ENCODE assay signal across 9 cellular contexts in the genomic region with DNA sequence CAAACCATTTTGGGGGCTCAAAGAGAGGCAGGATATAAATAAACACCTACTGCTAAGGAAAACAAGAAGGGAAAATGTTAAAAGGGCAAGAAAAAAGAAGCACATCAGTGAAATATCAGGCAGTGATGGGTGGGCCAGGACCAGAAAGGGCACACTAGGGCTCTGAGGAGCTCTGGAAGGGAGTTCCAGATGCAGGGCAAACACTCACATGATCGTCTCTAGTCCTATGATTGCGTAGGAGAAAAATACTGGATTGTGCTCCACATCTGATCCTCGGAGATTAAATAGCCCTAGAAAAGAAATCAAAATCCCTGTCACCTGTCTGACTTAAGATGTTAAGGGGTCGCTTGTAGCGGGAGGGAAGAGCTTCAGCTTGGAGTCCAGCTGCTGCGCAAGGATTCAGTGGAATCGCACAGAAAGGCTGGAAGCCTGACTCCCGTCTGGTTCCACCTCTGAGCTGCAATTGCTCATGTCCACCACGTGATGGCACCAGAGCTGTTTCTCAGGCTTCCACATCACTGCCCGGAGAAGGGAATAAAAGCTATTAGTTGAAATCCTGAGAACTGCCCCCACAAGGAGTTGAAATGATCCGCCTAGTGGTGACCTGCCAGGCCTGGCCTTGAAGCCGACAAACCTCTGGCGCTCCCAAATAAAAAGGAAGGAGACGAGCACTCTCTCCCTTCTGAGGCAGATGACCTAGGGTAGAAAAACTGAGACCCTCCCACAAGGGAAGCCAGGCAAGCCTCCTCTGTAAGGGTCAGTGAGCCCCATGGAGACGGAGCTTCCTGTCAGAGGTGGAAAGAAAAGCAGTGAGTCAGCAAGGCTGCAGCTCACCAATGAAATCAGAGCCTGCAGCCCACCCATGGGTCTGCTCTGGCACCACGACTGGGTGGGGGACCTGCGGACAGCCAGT. TPM values are rescaled to one million over a fixed set of nuclear protein-coding genes. Genes with fewer than 3 reads are reported as not detected.
DNase-seq lines count a peak whose midpoint lies in the region; ATAC-seq and TF ChIP-seq lines count a peak whose summit lies in the region.
"Had no signal": no experiment of that assay in that cellular context is flagged by ENCODE, and none has a peak within 500 bp of the region (broad histone marks: within the 10 kb centered on the region; RNA-seq: fewer than 3 reads in every experiment).

No MANE protein-coding gene starts in this region.

- H3K4me3 Mint-ChIP-seq in activated T-helper 17 cell treated with anti-CD3 and anti-CD28 coated beads, Interleukin-2, amount 50 U/mL, for 72 hours, result no peak overlapping the region
- H3K4me3 Mint-ChIP-seq: stimulated activated naive CD8-positive, alpha-beta T cell treated with anti-CD3 and anti-CD28 coated beads, Interleukin-15, Interleukin-2, amounts not matched to agents 100 ng/mL and 50 ng/mL, for 24 hours had no signal

- H3K9me3 Mint-ChIP-seq in activated T-helper 17 cell treated with anti-CD3 and anti-CD28 coated beads, Interleukin-2, amount 50 U/mL, for 72 hours, result no peaks in the 10 kb centered on the region
- H3K9me3 Mint-ChIP-seq: stimulated activated naive CD8-positive, alpha-beta T cell treated with anti-CD3 and anti-CD28 coated beads, Interleukin-15, Interleukin-2, amounts not matched to agents 100 ng/mL and 50 ng/mL, for 24 hours had no signal

- peaks cover 96% of the 10 kb centered on the region for H3K36me3 Mint-ChIP-seq in activated T-helper 17 cell treated with anti-CD3 and anti-CD28 coated beads, Interleukin-2, amount 50 U/mL, for 72 hours (ENCODE audit: low read depth)

- H2AFZ ChIP-seq in neuron (ENCODE audit: low read depth, low read length), result peak overlapping the region; percentile 68

- TF ChIP-seq CTCF in foreskin fibroblast (IDR thresholded peaks at IDR 0.05; ENCODE audit: low read depth, low read length), result peak; percentile 92

- no peaks in the 10 kb centered on the region for H3K27me3 Mint-ChIP-seq in activated T-helper 17 cell treated with anti-CD3 and anti-CD28 coated beads, Interleukin-2, amount 50 U/mL, for 72 hours
- H3K27me3 Mint-ChIP-seq: stimulated activated naive CD8-positive, alpha-beta T cell treated with anti-CD3 and anti-CD28 coated beads, Interleukin-15, Interleukin-2, amounts not matched to agents 100 ng/mL and 50 ng/mL, for 24 hours had no signal

- H3K4me1 Mint-ChIP-seq in activated T-helper 17 cell treated with anti-CD3 and anti-CD28 coated beads, Interleukin-2, amount 50 U/mL, for 72 hours, result peaks cover 24% of the 10 kb centered on the region

- peak overlapping the region in 3 of 5 donors; percentile 5 to 50 (median 32) for H3K9ac ChIP-seq in subcutaneous abdominal adipose tissue (ENCODE audit: low read length in 5 of 5)

- H3K9me3 ChIP-seq in neuron (ENCODE audit: low read length) (no peaks in the 10 kb centered on the region), subcutaneous abdominal adipose tissue (ENCODE audit: control insufficient read depth in 5 of 5, low read length in 5 of 5) (no peaks in the 10 kb centered on the region)

- ATAC-seq in GM21528 (IDR thresholded peaks at IDR 0.05; ENCODE audit: low FRiP score, unreplicated experiment), result peak; percentile 56
- ATAC-seq in activated T-helper 17 cell treated with anti-CD3 and anti-CD28 coated beads, Interleukin-2, amount 50 U/mL, for 72 hours (replicated peaks), result peak; percentile 49

- no peak overlapping the region for H3K4me3 ChIP-seq in Jurkat, Clone E6-1 (ENCODE audit: low read length)
- no peak overlapping the region for H3K4me3 ChIP-seq in foreskin fibroblast (ENCODE audit: low read depth in 1 of 2, low read length in 2 of 2)
- peak overlapping the region; percentile 30 for H3K4me3 ChIP-seq in neuron (ENCODE audit: low read length)
- peak overlapping the region in 1 of 5 donors; percentile 19 for H3K4me3 ChIP-seq in subcutaneous abdominal adipose tissue (ENCODE audit: low read depth in 1 of 5, low read length in 5 of 5)

- H3K4me1 ChIP-seq in neuron (ENCODE audit: insufficient read depth, low read length) (peaks cover 7% of the 10 kb centered on the region), subcutaneous abdominal adipose tissue (ENCODE audit: control insufficient read depth in 5 of 5, insufficient read depth in 5 of 5, low read length in 5 of 5) (peaks cover 0 to 12% (median 9%) of the 10 kb centered on the region in 5 donors)

- no peak overlapping the region for H3K27ac Mint-ChIP-seq in activated T-helper 17 cell treated with anti-CD3 and anti-CD28 coated beads, Interleukin-2, amount 50 U/mL, for 72 hours
- H3K27ac Mint-ChIP-seq: stimulated activated naive CD8-positive, alpha-beta T cell treated with anti-CD3 and anti-CD28 coated beads, Interleukin-15, Interleukin-2, amounts not matched to agents 100 ng/mL and 50 ng/mL, for 24 hours had no signal

- H3K27me3 ChIP-seq in neuron (ENCODE audit: insufficient read depth, low read length), result no peaks in the 10 kb centered on the region
- no peaks in the 10 kb centered on the region for H3K27me3 ChIP-seq in subcutaneous abdominal adipose tissue (ENCODE audit: control insufficient read depth in 5 of 5, insufficient read depth in 4 of 5, low read length in 5 of 5)

- H3K36me3 ChIP-seq in neuron (ENCODE audit: insufficient read depth, low read length), result peaks cover 41% of the 10 kb centered on the region
- H3K36me3 ChIP-seq in subcutaneous abdominal adipose tissue (ENCODE audit: control insufficient read depth in 5 of 5, insufficient read depth in 5 of 5, low read length in 5 of 5), result peaks cover 11 to 82% (median 60%) of the 10 kb centered on the region in 5 donors

- H3K27ac ChIP-seq in subcutaneous abdominal adipose tissue (ENCODE audit: low read depth, low read length), result no peak overlapping the region

- DNase-seq in DMS114 treated with DMSO at 0.1 percent for 48 hours (lab: John Stamatoyannopoulos, UW; ENCODE audit: unreplicated experiment) (peak; percentile 84), RKO (ENCODE audit: low spot score) (peak; percentile 90), foreskin fibroblast (peak; percentile 79 to 95)
- peak; percentile 47 for DNase-seq in Jurkat, Clone E6-1 (ENCODE audit: low read depth, low spot score)

RNA-seq across cellular contexts. Expression of a gene that starts 39.2 kb away (rescaled TPM):
- 86.1 TPM for polyA plus RNA-seq in Jurkat, Clone E6-1 (2012; ENCODE audit: insufficient read depth, insufficient read length)
- 100 to 1,000 TPM in 1 of 2 donors, 10 to 100 TPM in 1; 97.5 to 108 TPM for total RNA-seq in activated T-helper 17 cell treated with anti-CD3 and anti-CD28 coated beads, Interleukin-2, amount 50 U/mL, for 72 hours
